ENCODE assay signal across 1 cellular context in genomic region chr1:200669314-200670214, GRCh38.
TF ChIP-seq lines count a peak whose summit lies in the region.

TSS of gene DDX59 (minus strand) at chr1:200669907. CDS start at chr1:200666740, 3,167 bp downstream.

TF ChIP-seq in K562, 482 proteins besides CTCF, POLR2A, EP300 and RAD21 (continued from another document and continues in another):
- TF ChIP-seq ARID2 (IDR thresholded peaks at IDR 0.05): no peak; the same call in 1 of the 2 replicates
- TF ChIP-seq SPI1 (IDR thresholded peaks at IDR 0.05; ENCODE audit: borderline replicate concordance, low read depth, low read length): peak; percentile 6; the same call in 1 of the 2 replicates
- no peak for TF ChIP-seq C11orf30 (IDR thresholded peaks at IDR 0.05; ENCODE audit: low read depth)
- no peak for TF ChIP-seq THRA (IDR thresholded peaks at IDR 0.05)
- peak; percentile 57 for TF ChIP-seq NCOR1 (IDR thresholded peaks at IDR 0.05)
- no peak for TF ChIP-seq ZNF311 (CRISPR knock-in tag; IDR thresholded peaks at IDR 0.05)
- peak; percentile 98 for TF ChIP-seq CCNT2 (IDR thresholded peaks at IDR 0.05; ENCODE audit: borderline replicate concordance, extremely low read depth, insufficient read length, low read depth, low read length)
- no peak for TF ChIP-seq ID3 (CRISPR knock-in tag; IDR thresholded peaks at IDR 0.05)
- peak; percentile 92 for TF ChIP-seq ID3 (tag; IDR thresholded peaks at IDR 0.05)
- peak; percentile 63; the same call in 1 of the 2 replicates for TF ChIP-seq PHB (CRISPR knock-in tag; IDR thresholded peaks at IDR 0.05)
- peak; percentile 77 for TF ChIP-seq ATF4 (CRISPR knock-in tag; IDR thresholded peaks at IDR 0.05)
- TF ChIP-seq CTCFL (IDR thresholded peaks at IDR 0.05; ENCODE audit: borderline replicate concordance, insufficient read depth, low read depth, low read length, poor library complexity, severe bottlenecking): no peak
- no peak for TF ChIP-seq GTF3C2 (IDR thresholded peaks at IDR 0.05; ENCODE audit: borderline replicate concordance, extremely low read depth, insufficient read length)
- no peak for TF ChIP-seq ZBTB34 (CRISPR knock-in tag; IDR thresholded peaks at IDR 0.05)
- peak; percentile 56 for TF ChIP-seq CBFA2T3 (IDR thresholded peaks at IDR 0.05)
- no peak for TF ChIP-seq EHMT2 (IDR thresholded peaks at IDR 0.05)
- TF ChIP-seq CSDE1 (IDR thresholded peaks at IDR 0.05): peak in 1 of 2 experiments; percentile 63; a peak in 1 of 4 replicates
- no peak for TF ChIP-seq ZNF239 (CRISPR knock-in tag; IDR thresholded peaks at IDR 0.05)
- 0 out of 2 replicates have a peak, but pooled peaks have one; percentile 11 for TF ChIP-seq ZNF175 (CRISPR knock-in tag; IDR thresholded peaks at IDR 0.05; ENCODE audit: low read depth)
- TF ChIP-seq ASH1L (IDR thresholded peaks at IDR 0.05; ENCODE audit: borderline replicate concordance, low read depth, partially characterized antibody): no peak
- TF ChIP-seq MAFG (tag; conservative IDR thresholded peaks at IDR 0.05): no peak
- peak in 1 of 2 experiments; percentile 56; a peak in 1 of 4 replicates for TF ChIP-seq ETV6 (IDR thresholded peaks at IDR 0.05; ENCODE audit: borderline replicate concordance in 1 of 2, low read depth in 2 of 2, low read length in 1 of 2)
- peak; percentile 87; the same call in 1 of the 2 replicates for TF ChIP-seq ETV6 (CRISPR knock-in tag; IDR thresholded peaks at IDR 0.05; ENCODE audit: borderline replicate concordance)
- TF ChIP-seq FOXK2 (conservative IDR thresholded peaks at IDR 0.05 in 1 of 2, IDR thresholded peaks at IDR 0.05 in 1 of 2; ENCODE audit: low read depth in 2 of 2): no peak
- TF ChIP-seq MCM5 (IDR thresholded peaks at IDR 0.05; ENCODE audit: low read depth): no peak
- no peak for TF ChIP-seq ZNF121 (CRISPR knock-in tag; conservative IDR thresholded peaks at IDR 0.05)
- TF ChIP-seq CBX3 (IDR thresholded peaks at IDR 0.05; ENCODE audit: borderline replicate concordance in 1 of 2, low read length in 2 of 2): peak in 1 of 2 experiments; percentile 24; a peak in 2 of 3 replicates
- TF ChIP-seq CGGBP1 (CRISPR knock-in tag; IDR thresholded peaks at IDR 0.05): 0 out of 2 replicates have a peak, but pooled peaks have one; percentile 22
- no peak for TF ChIP-seq ZNF217 (CRISPR knock-in tag; IDR thresholded peaks at IDR 0.05)
- no peak for TF ChIP-seq THRAP3 (IDR thresholded peaks at IDR 0.05; ENCODE audit: borderline replicate concordance)
- TF ChIP-seq SIN3A (IDR thresholded peaks at IDR 0.05; ENCODE audit: borderline replicate concordance in 2 of 2, control insufficient read depth in 1 of 2, low read depth in 2 of 2, low read length in 2 of 2): peak in 1 of 2 experiments; percentile 28; a peak in 1 of 4 replicates
- TF ChIP-seq RBM34 (IDR thresholded peaks at IDR 0.05; ENCODE audit: borderline replicate concordance, insufficient read depth, low read length): peak; percentile 94; the same call in 1 of the 2 replicates
- peak; percentile 77 for TF ChIP-seq RFX1 (IDR thresholded peaks at IDR 0.05)
- TF ChIP-seq HEY1 (CRISPR knock-in tag; IDR thresholded peaks at IDR 0.05; ENCODE audit: borderline replicate concordance): 0 out of 2 replicates have a peak, but pooled peaks have one; percentile 43
- peak; percentile 66 for TF ChIP-seq PRDM10 (IDR thresholded peaks at IDR 0.05; ENCODE audit: partially characterized antibody)
- TF ChIP-seq NCOA6 (IDR thresholded peaks at IDR 0.05): no peak
- no peak for TF ChIP-seq CBX2 (IDR thresholded peaks at IDR 0.05; ENCODE audit: insufficient read depth, low read length, poor library complexity, severe bottlenecking)
- TF ChIP-seq MAFF (IDR thresholded peaks at IDR 0.05; ENCODE audit: low read length): no peak
- peak; percentile 82; the same call in 1 of the 2 replicates for TF ChIP-seq GATAD2A (IDR thresholded peaks at IDR 0.05)
- TF ChIP-seq YY1 (IDR thresholded peaks at IDR 0.05; ENCODE audit: borderline replicate concordance in 1 of 3, control insufficient read depth in 1 of 3, extremely low read depth in 1 of 3, insufficient read depth in 3 of 3, insufficient read length in 1 of 3, insufficient replicate concordance in 2 of 3, low read depth in 1 of 3, low read length in 2 of 3): peak in 2 of 3 experiments; percentile 56 to 77
- no peak for TF ChIP-seq CUX1 (CRISPR knock-in tag; IDR thresholded peaks at IDR 0.05)
- TF ChIP-seq FIP1L1 (IDR thresholded peaks at IDR 0.05; ENCODE audit: low read depth, low read length, poor library complexity, severe bottlenecking): peak; percentile 98
- TF ChIP-seq HDAC3 (IDR thresholded peaks at IDR 0.05; ENCODE audit: borderline replicate concordance, partially characterized antibody): peak; percentile 85
- TF ChIP-seq KLF6 (CRISPR knock-in tag; IDR thresholded peaks at IDR 0.05; ENCODE audit: borderline replicate concordance): peak; percentile 85; the same call in 1 of the 2 replicates
- no peak for TF ChIP-seq CREBBP (IDR thresholded peaks at IDR 0.05; ENCODE audit: low read depth, low read length)
